20 cellular contexts compared by ENCODE assay signal in genomic region chr6:96152114-96152708, GRCh38.
"Had no signal": no experiment of that assay in that cellular context is flagged by ENCODE, and none has a peak within 500 bp of the region (broad histone marks: within the 10 kb centered on the region; RNA-seq: fewer than 3 reads in every experiment).

No MANE protein-coding gene starts in this region.

- FAIRE-seq: K562, RCC 7860 had no signal

- H3K27me3 ChIP-seq: SJSA1 had no signal

- ATAC-seq: K562 had no signal

- DNase-seq: Kasumi-1, MM.1S, NCI-H1092 treated with DMSO at 0.1 percent for 48 hours, NCI-H1436, NCI-H187, NCI-H2029, NCI-H2081 treated with DMSO at 0.1 percent for 48 hours, NCI-H2171, NCI-H226, NCI-H446, NCI-H510A, NCI-H69, NCI-H774, Right ventricle myocardium superior, RPMI8226, SIG-M5 had no signal

- H3K27ac ChIP-seq: KMS-11, SJSA1 had no signal

- H3K4me3 ChIP-seq: K562, SJSA1 had no signal
